ENCODE assay signal across 1 cellular context in genomic region chr4:40295030-40295429, GRCh38.
A peak's percentile ranks its signal among the peaks of the same experiment; 100 is the strongest.
TF ChIP-seq lines count a peak whose summit lies in the region.

No MANE protein-coding gene starts in this region.

TF ChIP-seq in K562, 482 proteins besides CTCF, POLR2A, EP300 and RAD21 (continued from another document):
- TF ChIP-seq HDAC1 (IDR thresholded peaks at IDR 0.05) (peak in 1 of 2 experiments; percentile 37; a peak in 2 of 4 replicates), RCOR1 (IDR thresholded peaks at IDR 0.05; ENCODE audit: borderline replicate concordance in 1 of 2, low read depth in 2 of 2, low read length in 2 of 2) (peak in 1 of 2 experiments; percentile 6; a peak in 1 of 4 replicates), GATA2 (CRISPR knock-in tag; IDR thresholded peaks at IDR 0.05) (peak; percentile 33; the same call in 1 of the 2 replicates)
